ENCODE assay signal across 8 cellular contexts in genomic region chr6:52399511-52400315, GRCh38. TPM values are rescaled to one million over a fixed set of nuclear protein-coding genes. Genes with fewer than 3 reads are reported as not detected.
DNase-seq lines count a peak whose midpoint lies in the region; ATAC-seq, FAIRE-seq and TF ChIP-seq lines count a peak whose summit lies in the region.

No MANE protein-coding gene starts in this region.

- peak; percentile 82 for TF ChIP-seq CTCF in HFF-Myc (IDR thresholded peaks at IDR 0.05; ENCODE audit: low read depth, low read length, missing control alignments)
- peak; percentile 37 to 72 (median 62) for TF ChIP-seq CTCF in pancreas (IDR thresholded peaks at IDR 0.05)

- no peaks in the 10 kb centered on the region for H3K4me1 ChIP-seq in pancreas

- H3K4me1 Mint-ChIP-seq in activated CD4-positive, alpha-beta T cell treated with anti-CD3 and anti-CD28 coated beads for 36 hours: peaks cover 64% of the 10 kb centered on the region
- H3K4me1 Mint-ChIP-seq in activated T-cell treated with anti-CD3 and anti-CD28 coated beads, Interleukin-2, amount 50 U/mL, for 4 hours (ENCODE audit: low read depth): peaks cover 70% of the 10 kb centered on the region

- H3K27me3 Mint-ChIP-seq in activated CD4-positive, alpha-beta T cell treated with anti-CD3 and anti-CD28 coated beads for 36 hours: no peaks in the 10 kb centered on the region
- H3K27me3 Mint-ChIP-seq in activated T-cell treated with anti-CD3 and anti-CD28 coated beads, Interleukin-2, amount 50 U/mL, for 4 hours (ENCODE audit: low read depth): no peaks in the 10 kb centered on the region

- 33 to 34% methylated on average over 3 of the region's 3 CpGs for WGBS in pancreas, 2 donors

- no peak for FAIRE-seq in pancreas (lab: Jason Lieb, UNC)

- H3K27ac Mint-ChIP-seq in activated CD4-positive, alpha-beta T cell treated with anti-CD3 and anti-CD28 coated beads for 36 hours: no peak overlapping the region

- POLR2A ChIA-PET in activated CD4-positive, alpha-beta T cell treated with anti-CD3 and anti-CD28 coated beads for 36 hours (lab: Charles Lee): interaction anchor here (0.7 to 1.5 kb wide), 4 partner anchors 38 to 120 kb away, joined by 4 to 10 read pairs (median 5); partner anchors contain the start of genes MCM3 and PAQR8

- no peaks in the 10 kb centered on the region for H3K9me3 Mint-ChIP-seq in activated CD4-positive, alpha-beta T cell treated with anti-CD3 and anti-CD28 coated beads for 36 hours (ENCODE audit: low read depth)
- peaks cover 5% of the 10 kb centered on the region for H3K9me3 Mint-ChIP-seq in activated T-cell treated with anti-CD3 and anti-CD28 coated beads, Interleukin-2, amount 50 U/mL, for 4 hours

- no peak overlapping the region for H3K4me3 Mint-ChIP-seq in activated CD4-positive, alpha-beta T cell treated with anti-CD3 and anti-CD28 coated beads for 36 hours
- no peak overlapping the region for H3K4me3 Mint-ChIP-seq in activated T-cell treated with anti-CD3 and anti-CD28 coated beads, Interleukin-2, amount 50 U/mL, for 4 hours

- peak; percentile 54 for DNase-seq in activated CD4-positive, alpha-beta T cell treated with anti-CD3 and anti-CD28 coated beads for 36 hours
- no peak for DNase-seq in activated CD4-positive, alpha-beta T cell treated with anti-CD3 and anti-CD28 coated beads, Interleukin-2, amount 50 U/mL, for 4 hours
- DNase-seq in HFF-Myc (ENCODE audit: extremely low read depth, low read depth) (no peak), NCI-H345 treated with DMSO at 0.1 percent for 48 hours (lab: John Stamatoyannopoulos, UW; ENCODE audit: unreplicated experiment) (peak; percentile 22), fibroblast of the conjunctiva (ENCODE audit: low read depth) (peak; percentile 60), pancreas (peak in 1 of 6 donors; percentile 42)
- peak; percentile 20 for DNase-seq in activated T-cell treated with anti-CD3 and anti-CD28 coated beads, Interleukin-2, amount 50 U/mL, for 4 hours

- intact Hi-C loops in activated CD4-positive, alpha-beta T cell treated with anti-CD3 and anti-CD28 coated beads for 36 hours (cut with DNase I, micrococcal nuclease): loop anchor here (1.0 to 10.0 kb wide), 5 partner anchors 21 to 905 kb away; partner anchors contain the start of genes EFHC1 (in 1 of the 2), GSTA4 (in 1 of the 2) and PAQR8 (in 1 of the 2)
- intact Hi-C loops in pancreas (cut with DNase I): loop anchor here in 1 of 3 donors (10.0 kb wide), 1 partner anchor 105 kb away; no protein-coding TSS in a partner anchor

- H3K4me3 ChIP-seq in HFF-Myc (replicated peaks; ENCODE audit: low read depth, low read length): no peak overlapping the region
- no peak overlapping the region for H3K4me3 ChIP-seq in pancreas

- H3K27me3 ChIP-seq in pancreas: no peaks in the 10 kb centered on the region

- H3K36me3 Mint-ChIP-seq in activated CD4-positive, alpha-beta T cell treated with anti-CD3 and anti-CD28 coated beads for 36 hours (ENCODE audit: low read depth): peaks cover 15% of the 10 kb centered on the region
- peaks cover 12% of the 10 kb centered on the region for H3K36me3 Mint-ChIP-seq in activated T-cell treated with anti-CD3 and anti-CD28 coated beads, Interleukin-2, amount 50 U/mL, for 4 hours (ENCODE audit: insufficient read depth)

- no peaks in the 10 kb centered on the region for H3K36me3 ChIP-seq in pancreas

- CTCF ChIA-PET in activated CD4-positive, alpha-beta T cell treated with anti-CD3 and anti-CD28 coated beads for 36 hours (lab: Charles Lee): interaction anchor here (0.6 to 7.0 kb wide), 27 partner anchors 10 to 274 kb away, joined by 3 to 153 read pairs (median 4); partner anchors contain the start of genes EFHC1, MCM3 and PAQR8

- peak; percentile 51 for ATAC-seq in activated CD4-positive, alpha-beta T cell treated with anti-CD3 and anti-CD28 coated beads for 36 hours
- ATAC-seq in activated T-cell treated with anti-CD3 and anti-CD28 coated beads, Interleukin-2, amount 50 U/mL, for 4 hours: peak; percentile 41 to 50
- ATAC-seq in pancreas: peak; percentile 50 to 97 (median 88)
- no peak for ATAC-seq in GM18498 (IDR thresholded peaks at IDR 0.05; ENCODE audit: unreplicated experiment)

- no peaks in the 10 kb centered on the region for H3K9me3 ChIP-seq in pancreas

- H3K27ac ChIP-seq in pancreas: no peak overlapping the region

RNA-seq across cellular contexts. Expression of gene EFHC1, which starts 20.4 kb away (rescaled TPM):
- total RNA-seq in activated CD4-positive, alpha-beta T cell treated with anti-CD3 and anti-CD28 coated beads for 36 hours: 1 to 10 TPM; 2.2 to 3.6 TPM
- total RNA-seq in activated T-cell treated with anti-CD3 and anti-CD28 coated beads, Interleukin-2, amount 50 U/mL, for 4 hours: 1 to 10 TPM; 1.2 to 1.9 (median 1.8) TPM
- 10 to 100 TPM in 3 of 6 donors, 1 to 10 TPM in 3; 5.5 to 15.1 (median 9.8) TPM for total RNA-seq in pancreas
- 10 to 100 TPM; 27.8 to 39.0 TPM for polyA plus RNA-seq in pancreas

RNA-seq across cellular contexts. Expression of gene PAQR8, which starts 37.8 kb away (rescaled TPM):
- 1 to 10 TPM; 9.0 to 9.1 TPM for total RNA-seq in activated CD4-positive, alpha-beta T cell treated with anti-CD3 and anti-CD28 coated beads for 36 hours
- total RNA-seq in activated T-cell treated with anti-CD3 and anti-CD28 coated beads, Interleukin-2, amount 50 U/mL, for 4 hours: 1 to 10 TPM; 1.4 to 3.4 (median 2.6) TPM
- total RNA-seq in pancreas: 1 to 10 TPM in 4 of 6 donors, under 1 TPM in 2; 0.71 to 6.1 (median 2.0) TPM
- 1 to 10 TPM in 1 of 2 donors, under 1 TPM in 1; 0.87 to 2.7 TPM for polyA plus RNA-seq in pancreas

Comparison
In these comparisons a context has a peak if more than half of its experiments do, and no peak if none do; other contexts are left out.
1. DNase-seq: peak in activated CD4-positive, alpha-beta T cell treated with anti-CD3 and anti-CD28 coated beads for 36 hours (single experiment), NCI-H345 treated with DMSO at 0.1 percent for 48 hours (single experiment), activated T-cell treated with anti-CD3 and anti-CD28 coated beads, Interleukin-2, amount 50 U/mL, for 4 hours (single experiment) and fibroblast of the conjunctiva (single experiment); none in activated CD4-positive, alpha-beta T cell treated with anti-CD3 and anti-CD28 coated beads, Interleukin-2, amount 50 U/mL, for 4 hours (0 of 2) and HFF-Myc (single experiment).